8 cellular contexts compared by ENCODE assay signal in genomic region chr3:98188553-98188952, GRCh38. TPM values are rescaled to one million over a fixed set of nuclear protein-coding genes. Genes with fewer than 3 reads are reported as not detected.
A peak's percentile ranks its signal among the peaks of the same experiment; 100 is the strongest.
DNase-seq lines count a peak whose midpoint lies in the region; ATAC-seq lines count a peak whose summit lies in the region.

No MANE protein-coding gene starts in this region.

- ATAC-seq in GM21723 (IDR thresholded peaks at IDR 0.05; ENCODE audit: unreplicated experiment) (peak; percentile 94), GM19467 (IDR thresholded peaks at IDR 0.05; ENCODE audit: unreplicated experiment) (no peak), left ventricle myocardium superior (no peak)

- DNase-seq in GDM1 (lab: John Stamatoyannopoulos, UW), result peak; percentile 47
- DNase-seq in NCI-H82 (lab: John Stamatoyannopoulos, UW), result peak; percentile 64
- DNase-seq in foreskin melanocyte, result peak; percentile 2
- no peak for DNase-seq in activated CD4-positive, CD25-positive, alpha-beta regulatory T cell (lab: John Stamatoyannopoulos, UW)
- no peak for DNase-seq in stimulated activated CD4-positive, alpha-beta T cell treated with anti-CD3 and anti-CD28 coated beads, Interleukin-4, amount 100 ng/mL, for 24 hours
- no peak for DNase-seq in left ventricle myocardium superior

- intact Hi-C loops in left ventricle myocardium superior (cut with micrococcal nuclease), result no loop called here

RNA-seq across cellular contexts. Expression of gene OR5H15, which starts 22.1 kb away (rescaled TPM):
- total RNA-seq in left ventricle myocardium superior, result not detected

RNA-seq across cellular contexts. Expression of gene OR5H14, which starts 41.3 kb away (rescaled TPM):
- total RNA-seq in left ventricle myocardium superior, result not detected

RNA-seq across cellular contexts. Expression of gene OR5H1, which starts 58.0 kb away (rescaled TPM):
- total RNA-seq in left ventricle myocardium superior, result not detected

Comparison
In these comparisons a context has a peak if more than half of its experiments do, and no peak if none do; other contexts are left out.
1. DNase-seq: peak in GDM1 (single experiment), NCI-H82 (single experiment) and foreskin melanocyte (single experiment); none in activated CD4-positive, CD25-positive, alpha-beta regulatory T cell (0 of 4), stimulated activated CD4-positive, alpha-beta T cell treated with anti-CD3 and anti-CD28 coated beads, Interleukin-4, amount 100 ng/mL, for 24 hours (single experiment) and left ventricle myocardium superior (single experiment).